In genomic region chr5:181231444-181231843, GRCh38 we compare ENCODE assay signal across 1 cellular context.
TF ChIP-seq lines count a peak whose summit lies in the region.

No MANE protein-coding gene starts in this region.

TF ChIP-seq in HEK293, 187 proteins besides CTCF, POLR2A, EP300 and RAD21 (continued from another document):
- TF ChIP-seq PRDM10 (tag by site-specific recombination; IDR thresholded peaks at IDR 0.05) = peak; percentile 70
- TF ChIP-seq ZNF701 (tag by site-specific recombination; IDR thresholded peaks at IDR 0.05) = no peak
